Comparison of ENCODE assay signal across 8 cellular contexts in the genomic region with DNA sequence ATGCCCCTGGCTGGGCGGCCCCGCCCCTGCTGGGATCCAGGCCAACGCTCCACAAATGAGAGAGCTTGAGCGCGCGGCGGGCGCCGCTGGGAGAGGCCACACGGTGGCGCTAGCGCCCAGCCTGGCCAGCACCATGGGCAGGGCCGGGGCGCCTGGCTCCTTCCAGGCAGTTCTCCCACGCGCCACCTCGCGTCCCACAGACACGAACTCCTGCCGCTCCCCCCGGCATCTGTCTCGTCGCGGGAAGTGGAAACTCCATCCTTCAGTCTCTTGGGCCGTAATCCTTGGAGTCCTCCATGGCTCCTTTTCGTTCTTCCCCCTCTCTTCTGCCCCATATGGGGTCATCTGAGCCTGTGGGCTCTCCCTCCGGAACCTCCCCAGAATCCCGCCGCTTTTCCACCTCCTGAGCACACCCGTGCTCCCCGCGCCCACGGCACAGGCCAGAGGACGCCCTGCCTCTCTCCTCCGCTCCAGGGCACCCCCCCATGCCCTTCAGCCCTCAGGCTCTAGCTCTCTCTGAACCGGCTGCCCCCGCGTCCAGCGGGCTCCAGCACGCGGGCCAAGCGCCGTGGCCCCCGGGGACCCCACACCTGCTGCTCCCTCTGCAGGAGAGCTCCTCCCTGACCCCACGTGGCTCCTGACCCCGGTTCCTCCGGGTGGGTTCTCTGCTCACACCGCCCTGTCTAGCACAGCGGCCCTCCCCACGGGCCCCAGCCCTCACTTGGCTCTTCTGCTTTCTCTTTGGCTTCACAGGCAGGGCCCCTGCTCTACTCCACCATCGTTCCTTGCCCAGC. TPM values are rescaled to one million over a fixed set of nuclear protein-coding genes. Genes with fewer than 3 reads are reported as not detected.
DNase-seq lines count a peak whose midpoint lies in the region; ATAC-seq and TF ChIP-seq lines count a peak whose summit lies in the region.

No MANE protein-coding gene starts in this region.

- 31% methylated on average over 43 of the region's 51 CpGs for WGBS in smooth muscle cell (ENCODE audit: low lambda C conversion rate)

- peak; percentile 98 for DNase-seq in GM03348 (ENCODE audit: low spot score)
- peak; percentile 93 for DNase-seq in NCI-H2107 (lab: John Stamatoyannopoulos, UW)
- peak; percentile 30 to 95 (median 82) for DNase-seq in caudate nucleus (lab: John Stamatoyannopoulos, UW)
- peak; percentile 81 for DNase-seq in iris pigment epithelial cell (ENCODE audit: low read depth)
- DNase-seq in smooth muscle cell (lab: John Stamatoyannopoulos, UW; ENCODE audit: unreplicated experiment): peak; percentile 79

- ATAC-seq in HG02763 (IDR thresholded peaks at IDR 0.05; ENCODE audit: unreplicated experiment) (peak; percentile 48), GM21367 (IDR thresholded peaks at IDR 0.05; ENCODE audit: unreplicated experiment) (no peak)

- no peaks in the 10 kb centered on the region for H3K79me2 ChIP-seq in smooth muscle cell (ENCODE audit: low read depth)

- H3F3A ChIP-seq in smooth muscle cell (ENCODE audit: low read depth): peaks cover 3% of the 10 kb centered on the region

- no peaks in the 10 kb centered on the region for H3K9me3 ChIP-seq in smooth muscle cell (replicated peaks; ENCODE audit: low read depth)

- H2AFZ ChIP-seq in smooth muscle cell (ENCODE audit: low read depth): no peak overlapping the region

- H3K4me3 ChIP-seq in smooth muscle cell: peak overlapping the region; percentile 28

- peak overlapping the region; percentile 72 for H3K4me2 ChIP-seq in smooth muscle cell

- H3K27ac ChIP-seq in VCaP: peak overlapping the region; percentile 69; the same call in 1 of the 2 replicates
- H3K27ac ChIP-seq in caudate nucleus (ENCODE audit: low read depth, low read length): peak overlapping the region; percentile 64
- no peak overlapping the region for H3K27ac ChIP-seq in smooth muscle cell (ENCODE audit: low read depth)

- no peak overlapping the region for H3K9ac ChIP-seq in smooth muscle cell (ENCODE audit: low read depth)

- H3K36me3 ChIP-seq in smooth muscle cell (ENCODE audit: low read depth): no peaks in the 10 kb centered on the region

- H3K4me1 ChIP-seq in smooth muscle cell (ENCODE audit: low read depth): peaks cover 4% of the 10 kb centered on the region

- H3K27me3 ChIP-seq in smooth muscle cell (ENCODE audit: low read depth): no peaks in the 10 kb centered on the region

- TF ChIP-seq CTCF in VCaP (conservative IDR thresholded peaks at IDR 0.05) (peak; percentile 96), smooth muscle cell (IDR thresholded peaks at IDR 0.05; ENCODE audit: borderline replicate concordance, insufficient read depth, poor library complexity, severe bottlenecking) (peak; percentile 81)

- no peaks in the 10 kb centered on the region for H4K20me1 ChIP-seq in smooth muscle cell (ENCODE audit: low read depth)

RNA-seq across cellular contexts. Expression of a gene that starts 31.9 kb away (rescaled TPM):
- total RNA-seq in smooth muscle cell: not detected in 2 replicates
- polyA plus RNA-seq in smooth muscle cell: not detected in 2 replicates
